In the genomic region with DNA sequence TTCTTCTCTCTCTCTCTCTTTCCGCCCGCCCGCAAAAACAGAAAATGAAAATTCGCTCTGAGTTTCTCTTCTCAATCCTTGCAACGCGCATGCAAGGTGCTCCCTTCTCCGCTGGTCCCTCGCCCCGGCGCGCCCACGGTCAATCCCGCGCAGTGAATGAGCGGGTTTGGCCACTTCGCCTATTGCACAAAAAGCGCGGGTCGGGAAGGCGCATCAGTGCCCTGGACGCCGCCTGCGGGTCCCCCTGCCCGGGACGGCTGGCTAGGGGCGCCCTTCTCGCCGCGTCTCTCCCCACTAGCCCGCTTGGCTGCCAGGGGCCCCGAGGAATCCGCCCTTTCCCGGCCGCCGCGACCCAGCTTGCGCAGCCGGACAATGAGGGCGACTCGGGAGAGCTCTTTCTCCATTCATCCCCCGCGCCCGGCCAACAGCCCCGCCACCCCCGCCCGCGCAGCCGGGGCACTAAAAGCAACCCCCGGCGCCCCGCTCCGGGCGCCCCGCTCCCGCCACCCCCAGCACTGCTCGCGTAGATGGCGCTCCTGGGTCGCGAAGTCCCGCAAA, we compare ENCODE assay signal across 8 cellular contexts. TPM values are rescaled to one million over a fixed set of nuclear protein-coding genes. Genes with fewer than 3 reads are reported as not detected.
DNase-seq lines count a peak whose midpoint lies in the region; ATAC-seq and FAIRE-seq lines count a peak whose summit lies in the region.

No MANE protein-coding gene starts in this region.

- no peak for ATAC-seq in activated naive CD8-positive, alpha-beta T cell treated with anti-CD3 and anti-CD28 coated beads, Interleukin-2, amount 50 U/mL, for 24 hours

- peaks cover 6% of the 10 kb centered on the region for H3K79me2 ChIP-seq in mesendoderm (ENCODE audit: control insufficient read depth, insufficient read depth, low read length)

- H3K23ac ChIP-seq in mesendoderm (ENCODE audit: low read length), result peak overlapping the region; percentile 45

- H3K4me1 Mint-ChIP-seq in activated naive CD8-positive, alpha-beta T cell (ENCODE audit: low read depth), result peaks cover 14% of the 10 kb centered on the region
- peaks cover 9% of the 10 kb centered on the region for H3K4me1 Mint-ChIP-seq in activated naive CD8-positive, alpha-beta T cell treated with anti-CD3 and anti-CD28 coated beads, Interleukin-2, amount 50 U/mL, for 24 hours

- no peak for DNase-seq in activated naive CD8-positive, alpha-beta T cell treated with anti-CD3 and anti-CD28 coated beads, Interleukin-2, amount 50 U/mL, for 24 hours
- DNase-seq in mesendoderm, result peak; percentile 41
- DNase-seq in urothelium cell line (ENCODE audit: low spot score), result peak; percentile 41
- no peak for DNase-seq in LoVo (ENCODE audit: low spot score)
- DNase-seq in A172 (ENCODE audit: low spot score), result no peak
- no peak for DNase-seq in dedifferentiated amniotic fluid mesenchymal stem cell (ENCODE audit: extremely low spot score)

- peaks cover 0 to 6% of the 10 kb centered on the region in 2 donors for H3K4me1 ChIP-seq in duodenal mucosa (ENCODE audit: control insufficient read depth in 1 of 2, insufficient read depth in 2 of 2, low read length in 2 of 2)
- H3K4me1 ChIP-seq in mesendoderm (ENCODE audit: control insufficient read depth, low read depth, low read length), result peaks cover 5% of the 10 kb centered on the region

- peak overlapping the region; percentile 37 for H3K4me2 ChIP-seq in mesendoderm (ENCODE audit: low read length)

- no peaks in the 10 kb centered on the region for H3K9me3 ChIP-seq in duodenal mucosa (ENCODE audit: control insufficient read depth in 1 of 2, low read length in 2 of 2)

- H3K36me3 ChIP-seq in duodenal mucosa (ENCODE audit: control insufficient read depth in 1 of 2, insufficient read depth in 2 of 2, low read length in 2 of 2), result no peaks in the 10 kb centered on the region
- no peaks in the 10 kb centered on the region for H3K36me3 ChIP-seq in mesendoderm (ENCODE audit: control insufficient read depth, insufficient read depth, low read length)

- no peak overlapping the region for H2BK15ac ChIP-seq in mesendoderm (replicated peaks; ENCODE audit: low read depth)

- H3K36me3 Mint-ChIP-seq in activated naive CD8-positive, alpha-beta T cell, result no peaks in the 10 kb centered on the region
- H3K36me3 Mint-ChIP-seq in activated naive CD8-positive, alpha-beta T cell treated with anti-CD3 and anti-CD28 coated beads, Interleukin-2, amount 50 U/mL, for 24 hours (ENCODE audit: low read depth), result no peaks in the 10 kb centered on the region

- peak overlapping the region; percentile 35 for H3K4me3 Mint-ChIP-seq in activated naive CD8-positive, alpha-beta T cell
- H3K4me3 Mint-ChIP-seq in activated naive CD8-positive, alpha-beta T cell treated with anti-CD3 and anti-CD28 coated beads, Interleukin-2, amount 50 U/mL, for 24 hours, result no peak overlapping the region

- H3K27me3 ChIP-seq in duodenal mucosa (ENCODE audit: control insufficient read depth in 1 of 2, insufficient read depth in 2 of 2, low read length in 2 of 2) (peaks cover 22 to 24% of the 10 kb centered on the region in 2 donors), mesendoderm (ENCODE audit: insufficient read depth, low read length, poor library complexity) (no peaks in the 10 kb centered on the region)

- peak overlapping the region; percentile 90 for H3K4ac ChIP-seq in mesendoderm (ENCODE audit: low read depth, low read length)

- H3K9ac ChIP-seq in duodenal mucosa (ENCODE audit: low read depth in 1 of 2, low read length in 2 of 2) (no peak overlapping the region), mesendoderm (ENCODE audit: low read length) (peak overlapping the region; percentile 75)

- no peak overlapping the region for H2AK5ac ChIP-seq in mesendoderm (ENCODE audit: low read length)

- no CpG with 5 or more reads among the region's 61 CpGs for WGBS in mesendoderm (ENCODE audit: extremely low coverage, insufficient coverage, low lambda C conversion rate)

- H3K9me3 Mint-ChIP-seq in activated naive CD8-positive, alpha-beta T cell (ENCODE audit: low read depth), result no peaks in the 10 kb centered on the region
- H3K9me3 Mint-ChIP-seq in activated naive CD8-positive, alpha-beta T cell treated with anti-CD3 and anti-CD28 coated beads, Interleukin-2, amount 50 U/mL, for 24 hours, result peaks cover 4% of the 10 kb centered on the region

- H3K56ac ChIP-seq in mesendoderm (ENCODE audit: low read length), result peak overlapping the region; percentile 92

- no peak overlapping the region for H2BK120ac ChIP-seq in mesendoderm (ENCODE audit: low read depth, low read length)

- no peak overlapping the region for H2BK5ac ChIP-seq in mesendoderm (ENCODE audit: low read length)

- H4K5ac ChIP-seq in mesendoderm (ENCODE audit: low read length), result no peak overlapping the region

- no peak overlapping the region for H3K27ac Mint-ChIP-seq in activated naive CD8-positive, alpha-beta T cell
- no peak overlapping the region for H3K27ac Mint-ChIP-seq in activated naive CD8-positive, alpha-beta T cell treated with anti-CD3 and anti-CD28 coated beads, Interleukin-2, amount 50 U/mL, for 24 hours

- peak overlapping the region; percentile 69 for H3K18ac ChIP-seq in mesendoderm (ENCODE audit: low read length)

- H3K27ac ChIP-seq in duodenal mucosa (ENCODE audit: low read depth, low read length) (no peak overlapping the region), mesendoderm (ENCODE audit: low read depth, low read length) (no peak overlapping the region)

- peak; percentile 73 for FAIRE-seq in urothelium cell line (lab: Jason Lieb, UNC)

- H3K4me3 ChIP-seq in duodenal mucosa (ENCODE audit: low read depth in 1 of 2, low read length in 2 of 2) (peak overlapping the region; percentile 28 to 38), mesendoderm (ENCODE audit: low read length) (peak overlapping the region; percentile 72)

- H4K8ac ChIP-seq in mesendoderm (ENCODE audit: low read depth, low read length), result no peak overlapping the region

- H3K27me3 Mint-ChIP-seq in activated naive CD8-positive, alpha-beta T cell, result peaks cover 26% of the 10 kb centered on the region
- H3K27me3 Mint-ChIP-seq in activated naive CD8-positive, alpha-beta T cell treated with anti-CD3 and anti-CD28 coated beads, Interleukin-2, amount 50 U/mL, for 24 hours, result peaks cover 35% of the 10 kb centered on the region

- H3K79me1 ChIP-seq in mesendoderm (ENCODE audit: low read length), result peaks cover 2% of the 10 kb centered on the region

RNA-seq across cellular contexts. Expression of a gene that starts 0.7 kb away (rescaled TPM):
- polyA plus RNA-seq in mesendoderm (2013, experiment 1 of 2), result 13.5 TPM
- polyA plus RNA-seq in mesendoderm (2013, experiment 2 of 2), result 13.6 TPM
- 4.4 and 7.2 TPM in 2 replicates for total RNA-seq in A172 (2014; rRNA removed; shearing (Covaris generic))

Comparison
In these comparisons a context has a peak if more than half of its experiments do, and no peak if none do; other contexts are left out.
1. DNase-seq: peak in mesendoderm (single experiment) and urothelium cell line (single experiment); none in activated naive CD8-positive, alpha-beta T cell treated with anti-CD3 and anti-CD28 coated beads, Interleukin-2, amount 50 U/mL, for 24 hours (single experiment), LoVo (single experiment), A172 (single experiment) and dedifferentiated amniotic fluid mesenchymal stem cell (single experiment).